ENCODE assay signal across 18 cellular contexts in genomic region chr13:97781891-97782305, GRCh38.
A peak's percentile ranks its signal among the peaks of the same experiment; 100 is the strongest.
DNase-seq lines count a peak whose midpoint lies in the region; ATAC-seq and TF ChIP-seq lines count a peak whose summit lies in the region.
"Had no signal": no experiment of that assay in that cellular context is flagged by ENCODE, and none has a peak within 500 bp of the region (broad histone marks: within the 10 kb centered on the region; RNA-seq: fewer than 3 reads in every experiment).

No MANE protein-coding gene starts in this region.

- in situ Hi-C loops in GM23248 (cut with MboI): no loop called here
- in situ Hi-C loops in mammary epithelial cell (cut with MboI; ENCODE audit: low sequenced_read_pairs in 2 of 2): no loop called here

- no peak for ATAC-seq in activated CD4-positive, alpha-beta T cell treated with anti-CD3 and anti-CD28 coated beads for 36 hours
- ATAC-seq in HG02840 (IDR thresholded peaks at IDR 0.05; ENCODE audit: low FRiP score, unreplicated experiment): no peak
- ATAC-seq: HepG2 had no signal

- no peaks in the 10 kb centered on the region for H3K36me3 Mint-ChIP-seq in activated CD4-positive, alpha-beta T cell treated with anti-CD3 and anti-CD28 coated beads for 36 hours (ENCODE audit: low read depth)
- H3K36me3 Mint-ChIP-seq: CD14-positive monocyte had no signal

- 32 to 40% methylated on average over 2 of the region's 2 CpGs for WGBS in GM23248 (ENCODE audit: low coverage in 1 of 2, low lambda C conversion rate in 2 of 2, missing lambda C conversion rate in 2 of 2), 2 experiments
- 77% methylated on average over 2 of the region's 2 CpGs for WGBS in mammary epithelial cell (ENCODE audit: low coverage, missing lambda C conversion rate)

- H3K9me3 ChIP-seq in GM23248 (ENCODE audit: low read depth) (no peaks in the 10 kb centered on the region), mammary epithelial cell (replicated peaks; ENCODE audit: insufficient read depth, low read length) (no peaks in the 10 kb centered on the region)
- H3K9me3 ChIP-seq: Peyer's patch had no signal

- no peaks in the 10 kb centered on the region for H3F3A ChIP-seq in GM23248 (ENCODE audit: insufficient read depth)

- intact Hi-C loops in mammary epithelial cell (cut with micrococcal nuclease): no loop called here
- intact Hi-C loops in activated CD4-positive, alpha-beta T cell treated with anti-CD3 and anti-CD28 coated beads for 36 hours (cut with DNase I, micrococcal nuclease): no loop called here

- H3K9ac ChIP-seq in GM23248 (no peak overlapping the region), mammary epithelial cell (ENCODE audit: insufficient read depth, low read length) (no peak overlapping the region)
- H3K9ac ChIP-seq: KMS-11 had no signal

- H3K4me1 ChIP-seq in GM23248 (ENCODE audit: insufficient read depth) (no peaks in the 10 kb centered on the region), mammary epithelial cell (ENCODE audit: insufficient read depth, low read length) (no peaks in the 10 kb centered on the region)
- H3K4me1 ChIP-seq: Peyer's patch had no signal

- H3K4me2 ChIP-seq in GM23248 (ENCODE audit: unreplicated experiment) (no peak overlapping the region), mammary epithelial cell (ENCODE audit: insufficient read depth, low read depth, low read length) (no peak overlapping the region)
- H3K4me2 ChIP-seq: KMS-11 had no signal

- BruUV-seq in mammary epithelial cell (replicated peaks; lab: Mats Ljungman, UMichigan): no TSS peak

- POLR2A ChIA-PET in activated CD4-positive, alpha-beta T cell treated with anti-CD3 and anti-CD28 coated beads for 36 hours (lab: Charles Lee): no interaction called here

- peaks cover 2% of the 10 kb centered on the region for H3K9me3 Mint-ChIP-seq in activated CD4-positive, alpha-beta T cell treated with anti-CD3 and anti-CD28 coated beads for 36 hours (ENCODE audit: low read depth)
- H3K9me3 Mint-ChIP-seq: H9 had no signal

- no peak for TF ChIP-seq CTCF in mammary epithelial cell (conservative IDR thresholded peaks at IDR 0.05 in 1 of 2, IDR thresholded peaks at IDR 0.05 in 1 of 2; ENCODE audit: extremely low read depth in 1 of 2, insufficient read depth in 1 of 2, low read depth in 1 of 2, low read length in 2 of 2)

- H3K4me3 Mint-ChIP-seq in activated CD4-positive, alpha-beta T cell treated with anti-CD3 and anti-CD28 coated beads for 36 hours: no peak overlapping the region
- H3K4me3 Mint-ChIP-seq: CD14-positive monocyte, H9 had no signal

- H3K79me2 ChIP-seq in GM23248 (ENCODE audit: insufficient read depth) (no peaks in the 10 kb centered on the region), mammary epithelial cell (ENCODE audit: insufficient read depth, low read length) (no peaks in the 10 kb centered on the region)

- DNase-seq in GM23248 (peak; percentile 2), mammary epithelial cell (peak; percentile 59), fibroblast of the conjunctiva (ENCODE audit: low read depth) (peak; percentile 65), skeletal muscle cell (ENCODE audit: low read depth) (peak; percentile 25), DMS153 (lab: John Stamatoyannopoulos, UW) (no peak), Kasumi-1 (lab: John Stamatoyannopoulos, UW) (no peak)
- no peak for DNase-seq in activated CD4-positive, alpha-beta T cell treated with anti-CD3 and anti-CD28 coated beads for 36 hours
- DNase-seq: COR-L47, DMS53, H9, NCI-H1417 treated with DMSO at 0.1 percent for 48 hours, NCI-H2029 treated with DMSO at 0.1 percent for 48 hours, NCI-H510A, Peyer's patch had no signal

- no peak overlapping the region for H3K27ac Mint-ChIP-seq in activated CD4-positive, alpha-beta T cell treated with anti-CD3 and anti-CD28 coated beads for 36 hours
- H3K27ac Mint-ChIP-seq: H9 had no signal

- dilution Hi-C loops in mammary epithelial cell (cut with HindIII; ENCODE audit: low sequenced_read_pairs): no loop called here

- H3K36me3 ChIP-seq in GM23248 (ENCODE audit: low read depth): no peaks in the 10 kb centered on the region
- H3K36me3 ChIP-seq in mammary epithelial cell (ENCODE audit: insufficient read depth, low read length): no peaks in the 10 kb centered on the region
- H3K36me3 ChIP-seq: Peyer's patch had no signal

- H2AFZ ChIP-seq in GM23248 (no peak overlapping the region), mammary epithelial cell (ENCODE audit: low read depth, low read length) (no peak overlapping the region)

- H3K4me3 ChIP-seq in GM23248: no peak overlapping the region
- H3K4me3 ChIP-seq in mammary epithelial cell (replicated peaks in 1 of 3; ENCODE audit: insufficient read depth in 1 of 3, low read depth in 2 of 3, low read length in 3 of 3): no peak overlapping the region
- no peak overlapping the region for H3K4me3 ChIP-seq in skeletal muscle cell (ENCODE audit: low read depth, low read length)
- H3K4me3 ChIP-seq: Peyer's patch had no signal

- H3K27me3 ChIP-seq in GM23248 (replicated peaks; ENCODE audit: insufficient read depth) (no peaks in the 10 kb centered on the region), mammary epithelial cell (ENCODE audit: insufficient read depth, low read length) (no peaks in the 10 kb centered on the region)
- H3K27me3 ChIP-seq: Peyer's patch had no signal

- H3K27ac ChIP-seq in GM23248: no peak overlapping the region
- H3K27ac ChIP-seq in mammary epithelial cell (ENCODE audit: insufficient read depth, low read depth, low read length): no peak overlapping the region
- H3K27ac ChIP-seq: KMS-11, Peyer's patch had no signal

- H3K9me2 ChIP-seq in GM23248 (ENCODE audit: insufficient read depth): no peaks in the 10 kb centered on the region

- peaks cover 4% of the 10 kb centered on the region for H3K27me3 Mint-ChIP-seq in activated CD4-positive, alpha-beta T cell treated with anti-CD3 and anti-CD28 coated beads for 36 hours

- CTCF ChIA-PET in mammary epithelial cell (lab: Charles Lee; ENCODE audit: low non-redundant PET): no interaction called here
- CTCF ChIA-PET in activated CD4-positive, alpha-beta T cell treated with anti-CD3 and anti-CD28 coated beads for 36 hours (lab: Charles Lee): no interaction called here

- H4K20me1 ChIP-seq in GM23248 (ENCODE audit: insufficient read depth) (no peaks in the 10 kb centered on the region), mammary epithelial cell (ENCODE audit: insufficient read depth, low read length) (no peaks in the 10 kb centered on the region)

- no peaks in the 10 kb centered on the region for H3K4me1 Mint-ChIP-seq in activated CD4-positive, alpha-beta T cell treated with anti-CD3 and anti-CD28 coated beads for 36 hours
- H3K4me1 Mint-ChIP-seq: CD14-positive monocyte, H9 had no signal

Comparison
In these comparisons a context has a peak if more than half of its experiments do, and no peak if none do; other contexts are left out.
1. DNase-seq: peak in GM23248 (single experiment), mammary epithelial cell (single experiment), fibroblast of the conjunctiva (single experiment) and skeletal muscle cell (single experiment); none in DMS153 (single experiment), Kasumi-1 (0 of 2) and activated CD4-positive, alpha-beta T cell treated with anti-CD3 and anti-CD28 coated beads for 36 hours (single experiment).